In genomic region chr3:184562875-184563568, GRCh38 we compare ENCODE assay signal across 10 cellular contexts. TPM values are rescaled to one million over a fixed set of nuclear protein-coding genes. Genes with fewer than 3 reads are reported as not detected.
DNase-seq lines count a peak whose midpoint lies in the region; ATAC-seq, FAIRE-seq and TF ChIP-seq lines count a peak whose summit lies in the region.
"Had no signal": no experiment of that assay in that cellular context is flagged by ENCODE, and none has a peak within 500 bp of the region (broad histone marks: within the 10 kb centered on the region; RNA-seq: fewer than 3 reads in every experiment).

No MANE protein-coding gene starts in this region.

- TF ChIP-seq EP300 in HepG2 (IDR thresholded peaks at IDR 0.05; ENCODE audit: low read depth in 2 of 2, low read length in 2 of 2): no peak
- TF ChIP-seq EP300 in HepG2 (CRISPR knock-in tag; IDR thresholded peaks at IDR 0.05; ENCODE audit: borderline replicate concordance): no peak

- no peak for TF ChIP-seq CTCF in right lobe of liver (IDR thresholded peaks at IDR 0.05)
- no peak for TF ChIP-seq CTCF in HepG2 (CRISPR knock-in tag; IDR thresholded peaks at IDR 0.05)
- TF ChIP-seq CTCF in dorsolateral prefrontal cortex (IDR thresholded peaks at IDR 0.05 in 54 of 56, conservative IDR thresholded peaks at IDR 0.05 in 2 of 56; ENCODE audit: low read depth in 1 of 56, partially characterized antibody in 56 of 56): no peak
- TF ChIP-seq CTCF in vagina (IDR thresholded peaks at IDR 0.05): no peak

- no peaks in the 10 kb centered on the region for H3K9me3 ChIP-seq in right lobe of liver
- no peaks in the 10 kb centered on the region for H3K9me3 ChIP-seq in HepG2 (ENCODE audit: low read length)
- H3K9me3 ChIP-seq in muscle layer of duodenum (ENCODE audit: control insufficient read depth in 1 of 2, low read length in 2 of 2): no peaks in the 10 kb centered on the region
- no peaks in the 10 kb centered on the region for H3K9me3 ChIP-seq in vagina

- H3K4me3 ChIP-seq in right lobe of liver (peak overlapping the region; percentile 23 to 47 (median 23)), HepG2 (replicated peaks in 1 of 3; ENCODE audit: insufficient read depth in 1 of 3, low read depth in 2 of 3, low read length in 3 of 3) (no peak overlapping the region), dorsolateral prefrontal cortex (peak overlapping the region; percentile 24 to 81 (median 70)), muscle layer of duodenum (ENCODE audit: low read depth in 1 of 2, low read length in 2 of 2) (peak overlapping the region; percentile 44 to 82), vagina (peak overlapping the region; percentile 72 to 75)

- TF ChIP-seq POLR2A in right lobe of liver (IDR thresholded peaks at IDR 0.05) (no peak), HepG2 (IDR thresholded peaks at IDR 0.05; ENCODE audit: insufficient read depth in 1 of 2, low read depth in 2 of 2, low read length in 2 of 2) (no peak), vagina (IDR thresholded peaks at IDR 0.05) (no peak)

- H3K27me3 ChIP-seq in right lobe of liver (no peaks in the 10 kb centered on the region), HepG2 (ENCODE audit: control insufficient read depth in 1 of 2, insufficient read depth in 2 of 2, low read length in 2 of 2) (peaks cover 11 to 83% of the 10 kb centered on the region in 2 experiments), dorsolateral prefrontal cortex (no peaks in the 10 kb centered on the region), muscle layer of duodenum (ENCODE audit: low read depth, low read length) (no peaks in the 10 kb centered on the region), vagina (no peaks in the 10 kb centered on the region)

- WGBS in right lobe of liver (ENCODE audit: insufficient coverage, low coverage, low lambda C conversion rate, missing lambda C conversion rate): 59% methylated on average over 15 of the region's 24 CpGs
- WGBS in HepG2 (ENCODE audit: low lambda C conversion rate): 78% methylated on average over 21 of the region's 24 CpGs

- TF ChIP-seq RAD21 in HepG2 (CRISPR knock-in tag; IDR thresholded peaks at IDR 0.05): no peak

- H3K79me2 ChIP-seq in HepG2 (ENCODE audit: insufficient read depth, low read length): no peaks in the 10 kb centered on the region

- H3K36me3 ChIP-seq in right lobe of liver (no peaks in the 10 kb centered on the region), HepG2 (replicated peaks in 1 of 2; ENCODE audit: control insufficient read depth in 1 of 2, insufficient read depth in 2 of 2, low read length in 2 of 2) (no peaks in the 10 kb centered on the region), muscle layer of duodenum (ENCODE audit: control insufficient read depth in 1 of 2, insufficient read depth in 2 of 2, low read length in 2 of 2) (no peaks in the 10 kb centered on the region), vagina (no peaks in the 10 kb centered on the region)

- ATAC-seq in right lobe of liver (no peak), HepG2 (no peak), GM18511 (IDR thresholded peaks at IDR 0.05; ENCODE audit: unreplicated experiment) (no peak), HG03354 (IDR thresholded peaks at IDR 0.05; ENCODE audit: poor library complexity, severe bottlenecking, unreplicated experiment) (no peak)

- H4K20me1 ChIP-seq in HepG2 (ENCODE audit: insufficient read depth, low read length): no peaks in the 10 kb centered on the region

- FAIRE-seq in HepG2 (lab: Jason Lieb, UNC): no peak

- no peak overlapping the region for H2AFZ ChIP-seq in HepG2 (ENCODE audit: low read length)

- H3K9ac ChIP-seq in HepG2 (ENCODE audit: insufficient read depth, low read depth, low read length): no peak overlapping the region

- intact Hi-C loops in right lobe of liver (cut with DNase I): no loop called here
- intact Hi-C loops in HepG2 (cut with micrococcal nuclease; ENCODE audit: unreplicated experiment): no loop called here
- intact Hi-C loops in dorsolateral prefrontal cortex (cut with DNase I): no loop called here
- intact Hi-C loops in vagina (cut with DNase I): loop anchor here (1.0 kb wide), 1 partner anchor 149 kb away; the partner anchor contains the start of gene MAGEF1

- H3K27ac ChIP-seq in right lobe of liver: no peak overlapping the region
- H3K27ac ChIP-seq in HepG2 (ENCODE audit: extremely low read length, insufficient read depth, low read length): no peak overlapping the region
- H3K27ac ChIP-seq in dorsolateral prefrontal cortex: peak overlapping the region in 47 of 59 donors; percentile 12 to 90 (median 59)
- peak overlapping the region; percentile 28 for H3K27ac ChIP-seq in muscle layer of duodenum (ENCODE audit: low read length)
- peak overlapping the region; percentile 87 for H3K27ac ChIP-seq in vagina

- no peak overlapping the region for H3K4me2 ChIP-seq in HepG2 (ENCODE audit: low read depth, low read length)

- BruUV-seq in HepG2 (replicated peaks; lab: Mats Ljungman, UMichigan): no TSS peak

- POLR2A ChIA-PET in HepG2 (lab: Yijun Ruan, JAX): no interaction called here

- in situ Hi-C loops in HepG2 (cut with HindIII; ENCODE audit: extremely low pct_ligation_motif_present, low pct_unique_long_range_greater_than_20kb): no loop called here

- H3K4me1 ChIP-seq in right lobe of liver (peaks cover 0 to 16% (median 4%) of the 10 kb centered on the region in 4 donors), HepG2 (ENCODE audit: insufficient read depth, low read length) (peaks cover 27% of the 10 kb centered on the region), muscle layer of duodenum (ENCODE audit: control insufficient read depth in 1 of 2, insufficient read depth in 2 of 2, low read length in 2 of 2) (peaks cover 10 to 52% of the 10 kb centered on the region in 2 donors), vagina (peaks cover 53% of the 10 kb centered on the region)

- CTCF ChIA-PET in HepG2 (lab: Yijun Ruan, JAX; ENCODE audit: low intra/inter-chr PET ratio, low total read pairs): no interaction called here

- DNase-seq in right lobe of liver (no peak), HepG2 (ENCODE audit: low spot score) (no peak), dorsolateral prefrontal cortex (peak in 4 of 10 donors; percentile 35 to 78 (median 64)), vagina (ENCODE audit: extremely low spot score in 2 of 2) (no peak)
- no peak for DNase-seq in stimulated activated CD4-positive, alpha-beta T cell treated with anti-CD3 and anti-CD28 coated beads, Interleukin-2, amount 100 ng/mL, for 24 hours
- DNase-seq: EL, NCI-H774 had no signal

TF ChIP-seq in HepG2, 621 proteins besides CTCF, POLR2A, EP300 and RAD21:
- TF ChIP-seq TGIF2 (CRISPR knock-in tag; IDR thresholded peaks at IDR 0.05): no peak
- TF ChIP-seq ZNF737 (CRISPR knock-in tag; IDR thresholded peaks at IDR 0.05; ENCODE audit: borderline replicate concordance): no peak
- no peak for TF ChIP-seq ZBTB1 (CRISPR knock-in tag; IDR thresholded peaks at IDR 0.05; ENCODE audit: borderline replicate concordance)
- no peak for TF ChIP-seq ZNF180 (CRISPR knock-in tag; IDR thresholded peaks at IDR 0.05; ENCODE audit: borderline replicate concordance, low read depth)
- no peak for TF ChIP-seq ZMYM4 (CRISPR knock-in tag; IDR thresholded peaks at IDR 0.05)
- TF ChIP-seq MYPOP (CRISPR knock-in tag; IDR thresholded peaks at IDR 0.05): no peak
- no peak for TF ChIP-seq ZNF607 (CRISPR knock-in tag; IDR thresholded peaks at IDR 0.05; ENCODE audit: borderline replicate concordance)
- TF ChIP-seq SP2 (CRISPR knock-in tag; IDR thresholded peaks at IDR 0.05): no peak
- no peak for TF ChIP-seq ZNF232 (CRISPR knock-in tag; IDR thresholded peaks at IDR 0.05; ENCODE audit: borderline replicate concordance)
TF ChIP-seq in HepG2: peak in this region for 0.

RNA-seq across cellular contexts. Expression of gene EPHB3, which starts 1.4 kb away (rescaled TPM):
- under 1 TPM; 0.12 to 0.71 (median 0.37) TPM for total RNA-seq in right lobe of liver
- not detected in 2 replicates for total RNA-seq in HepG2 (2016; rRNA removed; fragmentation: Illumina TruSeq; extraction: Trizol)
- total RNA-seq in HepG2 (2016; cell fraction: cytosol; rRNA removed; fragmentation: Illumina TruSeq; extraction: Trizol; ENCODE audit: low read depth): not detected in 2 replicates
- total RNA-seq in HepG2 (2016; cell fraction: insoluble cytoplasmic fraction; rRNA removed; fragmentation: Illumina TruSeq; extraction: Trizol): not detected in 2 replicates
- 0.17 TPM in 1 of 2 replicates, not detected in the other for total RNA-seq in HepG2 (2016; cell fraction: membrane; rRNA removed; fragmentation: Illumina TruSeq; extraction: Trizol)
- 0.09 TPM in 2 replicates for total RNA-seq in HepG2 (2016; cell fraction: nucleus; rRNA removed; fragmentation: Illumina TruSeq; extraction: Trizol)
- 0.01 TPM in 2 replicates for polyA plus RNA-seq in HepG2 (2011; rRNA removed)
- polyA plus RNA-seq in HepG2 (2011; cell fraction: cytosol; rRNA removed): 0.03 TPM in 1 of 2 replicates, not detected in the other
- 0.09 and 0.11 TPM in 2 replicates for polyA plus RNA-seq in HepG2 (2011; cell fraction: nucleus; rRNA removed)
- not detected in 2 replicates for polyA plus RNA-seq in HepG2 (2012)
- not detected in 2 replicates for polyA plus RNA-seq in HepG2 (2016; cell fraction: cytosol; fragmentation: Illumina TruSeq; extraction: Trizol; ENCODE audit: low read depth)
- polyA plus RNA-seq in HepG2 (2016; cell fraction: insoluble cytoplasmic fraction; fragmentation: Illumina TruSeq; extraction: Trizol; ENCODE audit: low read depth): not detected in 2 replicates
- 0.14 TPM in 1 of 2 replicates, not detected in the other for polyA plus RNA-seq in HepG2 (2016; cell fraction: membrane; fragmentation: Illumina TruSeq; extraction: Trizol; ENCODE audit: low read depth)
- 0.13 TPM in 1 of 2 replicates, not detected in the other for polyA plus RNA-seq in HepG2 (2016; cell fraction: nucleus; fragmentation: Illumina TruSeq; extraction: Trizol; ENCODE audit: insufficient read depth, low read depth)
- polyA minus RNA-seq in HepG2 (2011; rRNA and poly(A)+ RNA removed; ENCODE audit: low replicate concordance): 2.1 TPM in 1 of 2 replicates, not detected in the other
- not detected in 2 replicates for polyA minus RNA-seq in HepG2 (2011; cell fraction: cytosol; rRNA and poly(A)+ RNA removed)
- polyA minus RNA-seq in HepG2 (2011; cell fraction: nucleus; rRNA and poly(A)+ RNA removed): not detected in 2 replicates
- 10 to 100 TPM in 9 of 120 experiments, 1 to 10 TPM in 111; 3.4 to 13.0 (median 7.1) TPM for total RNA-seq in dorsolateral prefrontal cortex
- 17.7 TPM for total RNA-seq in vagina

Comparison
In these comparisons a context has a peak if more than half of its experiments do, and no peak if none do; other contexts are left out.
1. H3K4me3 ChIP-seq: peak in right lobe of liver (3 of 3), dorsolateral prefrontal cortex (59 of 59), muscle layer of duodenum (2 of 2) and vagina (2 of 2); none in HepG2 (0 of 3).
2. H3K27ac ChIP-seq: peak in dorsolateral prefrontal cortex (47 of 59), muscle layer of duodenum (single experiment) and vagina (single experiment); none in right lobe of liver (0 of 3) and HepG2 (single experiment).